ENCODE assay signal across 8 cellular contexts in the genomic region with DNA sequence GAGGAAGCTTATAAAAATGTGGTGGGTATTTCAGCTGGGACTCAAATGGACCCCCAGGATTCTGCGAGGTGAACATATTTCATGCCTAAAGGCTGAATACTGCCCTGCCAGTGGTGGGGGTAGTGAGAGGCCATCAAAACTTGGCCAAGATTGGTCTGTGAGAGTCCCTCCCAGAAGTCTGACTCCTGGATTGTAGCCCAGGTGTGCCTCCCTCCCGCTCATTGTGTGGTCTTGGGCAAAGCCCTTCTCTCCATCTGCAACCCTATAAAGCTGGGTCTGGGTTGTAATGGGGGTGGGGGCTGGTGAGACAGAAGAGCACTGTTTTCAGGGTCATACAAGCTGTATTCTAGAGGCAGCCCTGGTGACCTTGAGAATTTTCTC. TPM values are rescaled to one million over a fixed set of nuclear protein-coding genes. Genes with fewer than 3 reads are reported as not detected.
DNase-seq lines count a peak whose midpoint lies in the region; ATAC-seq and TF ChIP-seq lines count a peak whose summit lies in the region.

No MANE protein-coding gene starts in this region.

- peaks cover 60% of the 10 kb centered on the region for H3K4me1 Mint-ChIP-seq in T-helper 1 cell treated with Interleukin-12 subunit alpha and Interleukin-12 subunit beta and Interleukin-4 antibody, amounts not matched to agents 30 μg/mL and 1 μg/mL, for 36 hours (ENCODE audit: low read depth)
- peaks cover 72% of the 10 kb centered on the region for H3K4me1 Mint-ChIP-seq in activated T-cell treated with anti-CD3 and anti-CD28 coated beads, Interleukin-2, amount 50 U/mL, for 72 hours (ENCODE audit: low read depth)
- H3K4me1 Mint-ChIP-seq in stimulated activated naive CD8-positive, alpha-beta T cell treated with anti-CD3 and anti-CD28 coated beads, Interleukin-15, amount 100 ng/mL, for 72 hours, result peaks cover 68% of the 10 kb centered on the region

- no peaks in the 10 kb centered on the region for H3K9me2 ChIP-seq in hepatocyte (replicated peaks; ENCODE audit: insufficient read depth)

- DNase-seq in T-helper 1 cell (no peak), hepatocyte (ENCODE audit: low spot score) (no peak), NOMO-1 (lab: John Stamatoyannopoulos, UW; ENCODE audit: unreplicated experiment in 2 of 2) (no peak), KG1 (lab: John Stamatoyannopoulos, UW) (no peak)
- peak in 1 of 2 donors; percentile 6 for DNase-seq in activated T-cell treated with anti-CD3 and anti-CD28 coated beads, Interleukin-2, amount 50 U/mL, for 72 hours
- no peak for DNase-seq in stimulated activated naive CD8-positive, alpha-beta T cell treated with anti-CD3 and anti-CD28 coated beads, Interleukin-15, amount 100 ng/mL, for 72 hours

- peaks cover 3% of the 10 kb centered on the region for H3K9me3 Mint-ChIP-seq in T-helper 1 cell treated with Interleukin-12 subunit alpha and Interleukin-12 subunit beta and Interleukin-4 antibody, amounts not matched to agents 30 μg/mL and 1 μg/mL, for 36 hours
- no peaks in the 10 kb centered on the region for H3K9me3 Mint-ChIP-seq in activated T-cell treated with anti-CD3 and anti-CD28 coated beads, Interleukin-2, amount 50 U/mL, for 72 hours
- H3K9me3 Mint-ChIP-seq in stimulated activated naive CD8-positive, alpha-beta T cell treated with anti-CD3 and anti-CD28 coated beads, Interleukin-15, amount 100 ng/mL, for 72 hours, result no peaks in the 10 kb centered on the region

- H3K4me3 Mint-ChIP-seq in T-helper 1 cell treated with Interleukin-12 subunit alpha and Interleukin-12 subunit beta and Interleukin-4 antibody, amounts not matched to agents 30 μg/mL and 1 μg/mL, for 36 hours, result peak overlapping the region; percentile 83
- peak overlapping the region; percentile 69 to 87 for H3K4me3 Mint-ChIP-seq in activated T-cell treated with anti-CD3 and anti-CD28 coated beads, Interleukin-2, amount 50 U/mL, for 72 hours
- H3K4me3 Mint-ChIP-seq in stimulated activated naive CD8-positive, alpha-beta T cell treated with anti-CD3 and anti-CD28 coated beads, Interleukin-15, amount 100 ng/mL, for 72 hours, result peak overlapping the region; percentile 83 to 86

- no peaks in the 10 kb centered on the region for H3K9me3 ChIP-seq in hepatocyte (ENCODE audit: low read depth)

- peaks cover 6% of the 10 kb centered on the region for H3K79me2 ChIP-seq in hepatocyte

- no peaks in the 10 kb centered on the region for H3K27me3 ChIP-seq in hepatocyte

- H2AFZ ChIP-seq in hepatocyte, result peak overlapping the region; percentile 78

- peak overlapping the region; percentile 68 for H3K4me3 ChIP-seq in hepatocyte

- TF ChIP-seq CTCF in hepatocyte (IDR thresholded peaks at IDR 0.05; ENCODE audit: poor library complexity), result no peak

- no peaks in the 10 kb centered on the region for H3K36me3 ChIP-seq in hepatocyte (replicated peaks; ENCODE audit: insufficient read depth, low read depth)

- 83% methylated on average over 2 of the region's 2 CpGs for WGBS in hepatocyte (ENCODE audit: low lambda C conversion rate, missing lambda C conversion rate)

- H3K36me3 Mint-ChIP-seq in T-helper 1 cell treated with Interleukin-12 subunit alpha and Interleukin-12 subunit beta and Interleukin-4 antibody, amounts not matched to agents 30 μg/mL and 1 μg/mL, for 36 hours (ENCODE audit: low read depth), result peaks cover 24% of the 10 kb centered on the region
- peaks cover 2 to 23% of the 10 kb centered on the region in 2 donors for H3K36me3 Mint-ChIP-seq in activated T-cell treated with anti-CD3 and anti-CD28 coated beads, Interleukin-2, amount 50 U/mL, for 72 hours (ENCODE audit: insufficient read depth in 2 of 2)

- peaks cover 20% of the 10 kb centered on the region for H3K4me1 ChIP-seq in hepatocyte (ENCODE audit: insufficient read depth)

- H3K27ac Mint-ChIP-seq in T-helper 1 cell treated with Interleukin-12 subunit alpha and Interleukin-12 subunit beta and Interleukin-4 antibody, amounts not matched to agents 30 μg/mL and 1 μg/mL, for 36 hours, result peak overlapping the region; percentile 82
- H3K27ac Mint-ChIP-seq in activated T-cell treated with anti-CD3 and anti-CD28 coated beads, Interleukin-2, amount 50 U/mL, for 72 hours, result peak overlapping the region; percentile 88
- H3K27ac Mint-ChIP-seq in stimulated activated naive CD8-positive, alpha-beta T cell treated with anti-CD3 and anti-CD28 coated beads, Interleukin-15, amount 100 ng/mL, for 72 hours, result peak overlapping the region; percentile 67 to 90

- H4K20me1 ChIP-seq in hepatocyte (ENCODE audit: insufficient read depth, poor library complexity, severe bottlenecking), result no peaks in the 10 kb centered on the region

- no peaks in the 10 kb centered on the region for H3K27me3 Mint-ChIP-seq in T-helper 1 cell treated with Interleukin-12 subunit alpha and Interleukin-12 subunit beta and Interleukin-4 antibody, amounts not matched to agents 30 μg/mL and 1 μg/mL, for 36 hours (ENCODE audit: low read depth)
- H3K27me3 Mint-ChIP-seq in activated T-cell treated with anti-CD3 and anti-CD28 coated beads, Interleukin-2, amount 50 U/mL, for 72 hours (ENCODE audit: low read depth), result no peaks in the 10 kb centered on the region
- H3K27me3 Mint-ChIP-seq in stimulated activated naive CD8-positive, alpha-beta T cell treated with anti-CD3 and anti-CD28 coated beads, Interleukin-15, amount 100 ng/mL, for 72 hours, result no peaks in the 10 kb centered on the region

- peak overlapping the region; percentile 72 for H3K27ac ChIP-seq in hepatocyte

- no peak for ATAC-seq in activated T-cell treated with anti-CD3 and anti-CD28 coated beads, Interleukin-2, amount 50 U/mL, for 72 hours (replicated peaks in 1 of 2)
- no peak for ATAC-seq in stimulated activated naive CD8-positive, alpha-beta T cell treated with anti-CD3 and anti-CD28 coated beads, Interleukin-15, amount 100 ng/mL, for 72 hours
- no peak for ATAC-seq in GM21526 (IDR thresholded peaks at IDR 0.05; ENCODE audit: low FRiP score, unreplicated experiment)

- peak overlapping the region; percentile 88 for H3K4me2 ChIP-seq in hepatocyte

RNA-seq across cellular contexts. Expression of gene HTATIP2, which starts 0.9 kb away (rescaled TPM):
- 10 to 100 TPM; 75.0 to 82.4 TPM for total RNA-seq in activated T-cell treated with anti-CD3 and anti-CD28 coated beads, Interleukin-2, amount 50 U/mL, for 72 hours
- total RNA-seq in hepatocyte, result 31.5 and 51.3 TPM in 2 replicates
- polyA plus RNA-seq in hepatocyte, result 52.2 and 61.3 TPM in 2 replicates

RNA-seq across cellular contexts. Expression of gene PRMT3, which starts 23.1 kb away (rescaled TPM):
- 10 to 100 TPM; 28.8 to 35.5 TPM for total RNA-seq in activated T-cell treated with anti-CD3 and anti-CD28 coated beads, Interleukin-2, amount 50 U/mL, for 72 hours
- 14.1 and 18.8 TPM in 2 replicates for total RNA-seq in hepatocyte
- 9.5 and 12.9 TPM in 2 replicates for polyA plus RNA-seq in hepatocyte
